8 cellular contexts compared by ENCODE assay signal in genomic region chr11:60924906-60925684, GRCh38. TPM values are rescaled to one million over a fixed set of nuclear protein-coding genes. Genes with fewer than 3 reads are reported as not detected.
DNase-seq lines count a peak whose midpoint lies in the region; FAIRE-seq and TF ChIP-seq lines count a peak whose summit lies in the region.

No MANE protein-coding gene starts in this region.

- H3K4me3 ChIP-seq in OCI-LY3 (ENCODE audit: low read length) (peak overlapping the region; percentile 81), esophagus (ENCODE audit: low read depth in 1 of 2, low read length in 2 of 2) (peak overlapping the region; percentile 65 to 70)

- H3K9me3 ChIP-seq in OCI-LY3 (ENCODE audit: insufficient read depth, low read length) (no peaks in the 10 kb centered on the region), esophagus (ENCODE audit: control insufficient read depth in 2 of 2, insufficient read depth in 1 of 2, low read depth in 1 of 2, low read length in 1 of 2) (no peaks in the 10 kb centered on the region)

- H3K27ac ChIP-seq in OCI-LY3 (ENCODE audit: low read length) (no peak overlapping the region), esophagus (ENCODE audit: low read depth in 2 of 2, low read length in 1 of 2) (no peak overlapping the region)

- no peaks in the 10 kb centered on the region for H3K9me3 Mint-ChIP-seq in osteocyte (ENCODE audit: unreplicated experiment)

- peaks cover under 1% of the 10 kb centered on the region; the same call in 1 of the 2 replicates for H4K20me1 ChIP-seq in OCI-LY3 (ENCODE audit: insufficient read depth, low read length)

- H2AFZ ChIP-seq in OCI-LY3 (ENCODE audit: low read depth, low read length): no peak overlapping the region; the same call in 1 of the 2 replicates

- no peaks in the 10 kb centered on the region for H3K27me3 ChIP-seq in OCI-LY3 (ENCODE audit: low read depth, low read length)
- no peaks in the 10 kb centered on the region for H3K27me3 ChIP-seq in esophagus (ENCODE audit: control insufficient read depth in 1 of 2, insufficient read depth in 2 of 2, low read length in 2 of 2)

- no peaks in the 10 kb centered on the region for H3K27me3 Mint-ChIP-seq in osteocyte (ENCODE audit: unreplicated experiment)

- WGBS in esophagus, 2 donors: 4 to 5% methylated on average over 33 of the region's 33 CpGs

- H3K4me1 Mint-ChIP-seq in osteocyte (ENCODE audit: unreplicated experiment): peaks cover 16% of the 10 kb centered on the region

- TF ChIP-seq CTCF in OCI-LY3 (IDR thresholded peaks at IDR 0.05; ENCODE audit: low read depth, low read length): no peak
- TF ChIP-seq CTCF in osteocyte (IDR thresholded peaks at IDR 0.05): no peak

- H3K4me2 ChIP-seq in OCI-LY3 (ENCODE audit: low read length): peak overlapping the region; percentile 95

- no peak overlapping the region for H3K27ac Mint-ChIP-seq in osteocyte (ENCODE audit: unreplicated experiment)

- H3K4me1 ChIP-seq in OCI-LY3 (ENCODE audit: low read length) (peaks cover 26% of the 10 kb centered on the region), esophagus (ENCODE audit: control insufficient read depth in 2 of 2, insufficient read depth in 2 of 2, low read length in 1 of 2) (peaks cover 6 to 27% of the 10 kb centered on the region in 2 donors)

- peak; percentile 9 for DNase-seq in NCI-H345 treated with DMSO at 0.1 percent for 48 hours (lab: John Stamatoyannopoulos, UW; ENCODE audit: unreplicated experiment)
- no peak for DNase-seq in NCI-H345 (lab: John Stamatoyannopoulos, UW)
- no peak for DNase-seq in osteocyte (ENCODE audit: extremely low spot score, unreplicated experiment)
- DNase-seq in GM19239 (ENCODE audit: insufficient read length, low spot score): no peak
- DNase-seq in RCC 7860 (ENCODE audit: low spot score): no peak
- no peak for DNase-seq in germinal center (ENCODE audit: low spot score)

- H3K79me2 ChIP-seq in OCI-LY3 (ENCODE audit: low read length): no peaks in the 10 kb centered on the region

- H3K36me3 ChIP-seq in OCI-LY3 (replicated peaks; ENCODE audit: low read depth, low read length): peaks cover 28% of the 10 kb centered on the region
- H3K36me3 ChIP-seq in esophagus (ENCODE audit: control insufficient read depth in 2 of 2, insufficient read depth in 2 of 2, low read length in 1 of 2): peaks cover 11 to 33% of the 10 kb centered on the region in 2 donors

- peaks cover 18% of the 10 kb centered on the region for H3K36me3 Mint-ChIP-seq in osteocyte (ENCODE audit: unreplicated experiment)

- peak overlapping the region; percentile 68 for H3K9ac ChIP-seq in OCI-LY3 (ENCODE audit: low read length)

- H3K4me3 Mint-ChIP-seq in osteocyte (ENCODE audit: unreplicated experiment): peak overlapping the region; percentile 78

- FAIRE-seq in GM19239 (lab: Jason Lieb, UNC) (no peak), RCC 7860 (lab: Jason Lieb, UNC) (no peak)

RNA-seq across cellular contexts. Expression of gene TMEM132A, which starts 0.8 kb away (rescaled TPM):
- polyA plus RNA-seq in esophagus: 10 to 100 TPM in 1 of 2 donors, 1 to 10 TPM in 1; 8.1 to 37.4 TPM
- total RNA-seq in osteocyte: 113 and 118 TPM in 2 replicates

RNA-seq across cellular contexts. Expression of gene TMEM109, which starts 11.1 kb away (rescaled TPM):
- 100 to 1,000 TPM in 1 of 2 donors, 10 to 100 TPM in 1; 68.4 to 112 TPM for polyA plus RNA-seq in esophagus
- total RNA-seq in osteocyte: 144 and 152 TPM in 2 replicates

RNA-seq across cellular contexts. Expression of gene PRPF19, which starts 18.7 kb away (rescaled TPM):
- 10 to 100 TPM; 55.1 to 78.2 TPM for polyA plus RNA-seq in esophagus
- 78.0 and 78.2 TPM in 2 replicates for total RNA-seq in osteocyte

RNA-seq across cellular contexts. Expression of gene SLC15A3, which starts 26.9 kb away (rescaled TPM):
- polyA plus RNA-seq in esophagus: 1 to 10 TPM; 6.5 to 9.7 TPM
- 11.6 and 14.6 TPM in 2 replicates for total RNA-seq in osteocyte

RNA-seq across cellular contexts. Expression of gene CD6, which starts 46.4 kb away (rescaled TPM):
- polyA plus RNA-seq in esophagus: 1 to 10 TPM; 1.3 to 1.4 TPM
- not detected in 2 replicates for total RNA-seq in osteocyte
